ENCODE assay signal across 8 cellular contexts in the genomic region with DNA sequence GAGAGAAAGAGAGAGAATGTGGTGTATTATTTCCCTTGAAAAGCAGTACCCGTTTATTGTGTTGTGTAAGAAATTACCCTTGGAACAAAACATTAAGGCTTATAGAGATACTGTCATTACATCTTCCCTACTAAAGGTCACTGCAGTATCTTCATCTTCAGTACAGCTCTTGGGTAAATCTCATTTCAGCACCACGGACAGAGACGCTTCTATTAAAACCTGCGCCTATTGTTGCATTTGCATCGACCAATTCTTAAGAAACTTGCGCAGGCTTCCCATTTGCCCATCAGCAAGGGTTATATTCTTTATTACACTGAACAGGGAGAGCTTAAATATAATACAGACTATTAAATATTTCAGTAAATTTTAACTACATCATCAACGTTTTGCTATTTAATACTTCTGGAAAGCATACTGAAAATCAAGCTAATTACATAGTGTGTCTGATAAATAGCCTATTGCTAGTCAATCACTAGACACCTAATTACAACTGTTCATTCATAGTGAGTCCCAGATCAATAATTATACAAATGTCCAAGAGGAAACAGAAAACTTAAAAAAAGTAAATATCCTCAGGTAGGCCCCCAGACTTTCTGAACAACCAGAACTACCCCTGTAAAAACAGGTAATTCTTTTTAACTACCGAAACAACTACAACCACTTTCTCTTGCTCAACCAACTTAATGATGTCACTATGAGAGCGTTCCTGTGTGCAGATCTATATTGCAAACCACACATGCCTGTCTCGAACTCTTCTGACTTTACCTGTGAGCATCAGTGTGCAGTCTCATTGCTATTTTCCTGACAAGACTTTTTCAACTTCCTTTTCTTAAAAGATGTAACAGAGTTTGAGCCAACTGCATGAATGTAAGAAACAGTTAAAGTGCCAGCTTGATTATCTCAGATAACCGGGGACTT.
A peak's percentile ranks its signal among the peaks of the same experiment; 100 is the strongest.
DNase-seq lines count a peak whose midpoint lies in the region; ATAC-seq, FAIRE-seq and TF ChIP-seq lines count a peak whose summit lies in the region.

No MANE protein-coding gene starts in this region.

- RAD21 ChIA-PET in GM12878 (lab: Charles Lee; ENCODE audit: unreplicated experiment), result no interaction called here

- H3K4me1 ChIP-seq in ES-I3 (ENCODE audit: insufficient read depth, low read length) (no peaks in the 10 kb centered on the region), GM12878 (ENCODE audit: control insufficient read depth, insufficient read depth, low read length) (no peaks in the 10 kb centered on the region)

- no peak overlapping the region for H3K27ac ChIP-seq in GM12878 (ENCODE audit: control insufficient read depth, insufficient read depth)

- in situ Hi-C loops in GM12878 (cut with MboI), result no loop called here

- H3K27me3 ChIP-seq in GM12878 (replicated peaks in 1 of 2; ENCODE audit: control insufficient read depth in 2 of 2, insufficient read depth in 2 of 2, low read length in 1 of 2), result peaks cover 1 to 2% of the 10 kb centered on the region in 2 experiments; a peak in 1 of 4 replicates

- no peaks in the 10 kb centered on the region for H3K79me2 ChIP-seq in GM12878 (ENCODE audit: control insufficient read depth, insufficient read depth, low read length)

- no peak for TF ChIP-seq CTCF in GM12878 (IDR thresholded peaks at IDR 0.05 in 2 of 3, conservative IDR thresholded peaks at IDR 0.05 in 1 of 3; ENCODE audit: control insufficient read depth in 2 of 3, extremely low read depth in 1 of 3, insufficient read depth in 1 of 3, low read depth in 3 of 3, low read length in 3 of 3)

- no peak for TF ChIP-seq RAD21 in GM12878 (IDR thresholded peaks at IDR 0.05; ENCODE audit: insufficient read depth, low read depth, low read length)

- H3K4me3 ChIP-seq in GM12878, result no peak overlapping the region

- BruUV-seq in GM12878 (replicated peaks; lab: Mats Ljungman, UMichigan), result no TSS peak

- CTCF ChIA-PET in GM12878 (lab: Yijun Ruan, JAX), result no interaction called here

- H3K9ac ChIP-seq in ES-I3 (ENCODE audit: low read depth, low read length), result 0 out of 2 replicates have a peak overlapping the region, but pooled peaks have one; percentile 83
- no peak overlapping the region for H3K9ac ChIP-seq in GM12878 (ENCODE audit: control insufficient read depth, insufficient read depth, low read length)

- no peak overlapping the region for H3K4me2 ChIP-seq in GM12878 (ENCODE audit: control insufficient read depth, insufficient read depth)

- DNase-seq in NCI-H1048 (lab: John Stamatoyannopoulos, UW) (peak; percentile 7), GM12878 (ENCODE audit: low read depth, low spot score) (no peak), medulla oblongata (ENCODE audit: extremely low spot score) (peak; percentile 59), NCI-H2227 (lab: John Stamatoyannopoulos, UW; ENCODE audit: unreplicated experiment) (no peak)
- no peak for DNase-seq in stimulated activated CD4-positive, alpha-beta T cell treated with anti-CD3 and anti-CD28 coated beads, Interleukin-12 subunit alpha, Interleukin-12 subunit beta, amount 100 ng/mL, for 4 hours

- no peak for TF ChIP-seq POLR2A in GM12878 (IDR thresholded peaks at IDR 0.05; ENCODE audit: low read depth, low read length)

- intact Hi-C loops in GM12878 (cut with micrococcal nuclease; ENCODE audit: unreplicated experiment), result no loop called here

- FAIRE-seq in GM12878 (lab: Jason Lieb, UNC), result no peak

- H2AFZ ChIP-seq in GM12878 (ENCODE audit: control insufficient read depth, low read depth, low read length), result no peak overlapping the region

- no peak for TF ChIP-seq EP300 in GM12878 (IDR thresholded peaks at IDR 0.05; ENCODE audit: borderline replicate concordance in 1 of 2, control insufficient read depth in 1 of 2, low read depth in 2 of 2, low read length in 2 of 2)

- H3K36me3 ChIP-seq in ES-I3 (ENCODE audit: insufficient read depth, low read length), result no peaks in the 10 kb centered on the region
- no peaks in the 10 kb centered on the region for H3K36me3 ChIP-seq in GM12878 (ENCODE audit: control insufficient read depth in 2 of 2, insufficient read depth in 2 of 2, low read length in 1 of 2)

- no peaks in the 10 kb centered on the region for H4K20me1 ChIP-seq in GM12878 (ENCODE audit: control insufficient read depth, insufficient read depth)

- SMC1A ChIA-PET in GM12878 (lab: Charles Lee; ENCODE audit: uncharacterized antibody, unreplicated experiment), result no interaction called here

- H3K9me3 ChIP-seq in ES-I3 (ENCODE audit: control insufficient read depth, insufficient read depth, low read length) (no peaks in the 10 kb centered on the region), GM12878 (replicated peaks; ENCODE audit: control insufficient read depth, insufficient read depth, low read length) (no peaks in the 10 kb centered on the region)

- ATAC-seq in GM12878, result no peak; the same call in 2 of the 3 replicates
- no peak for ATAC-seq in HG02763 (IDR thresholded peaks at IDR 0.05; ENCODE audit: unreplicated experiment)
- ATAC-seq in GM19452 (IDR thresholded peaks at IDR 0.05; ENCODE audit: unreplicated experiment), result no peak

- POLR2A ChIA-PET in GM12878 (lab: Charles Lee), result no interaction called here

- 35% methylated on average over 11 of the region's 11 CpGs for WGBS in GM12878 (ENCODE audit: insufficient coverage, insufficient replicate concordance, low lambda C conversion rate, missing lambda C conversion rate)

TF ChIP-seq in GM12878, 131 proteins besides CTCF, POLR2A, EP300 and RAD21:
- TF ChIP-seq JUNB (IDR thresholded peaks at IDR 0.05), result no peak
- no peak for TF ChIP-seq CREM (IDR thresholded peaks at IDR 0.05; ENCODE audit: low read depth)
- no peak for TF ChIP-seq ZNF207 (IDR thresholded peaks at IDR 0.05; ENCODE audit: borderline replicate concordance)
- TF ChIP-seq, protein P1, sequence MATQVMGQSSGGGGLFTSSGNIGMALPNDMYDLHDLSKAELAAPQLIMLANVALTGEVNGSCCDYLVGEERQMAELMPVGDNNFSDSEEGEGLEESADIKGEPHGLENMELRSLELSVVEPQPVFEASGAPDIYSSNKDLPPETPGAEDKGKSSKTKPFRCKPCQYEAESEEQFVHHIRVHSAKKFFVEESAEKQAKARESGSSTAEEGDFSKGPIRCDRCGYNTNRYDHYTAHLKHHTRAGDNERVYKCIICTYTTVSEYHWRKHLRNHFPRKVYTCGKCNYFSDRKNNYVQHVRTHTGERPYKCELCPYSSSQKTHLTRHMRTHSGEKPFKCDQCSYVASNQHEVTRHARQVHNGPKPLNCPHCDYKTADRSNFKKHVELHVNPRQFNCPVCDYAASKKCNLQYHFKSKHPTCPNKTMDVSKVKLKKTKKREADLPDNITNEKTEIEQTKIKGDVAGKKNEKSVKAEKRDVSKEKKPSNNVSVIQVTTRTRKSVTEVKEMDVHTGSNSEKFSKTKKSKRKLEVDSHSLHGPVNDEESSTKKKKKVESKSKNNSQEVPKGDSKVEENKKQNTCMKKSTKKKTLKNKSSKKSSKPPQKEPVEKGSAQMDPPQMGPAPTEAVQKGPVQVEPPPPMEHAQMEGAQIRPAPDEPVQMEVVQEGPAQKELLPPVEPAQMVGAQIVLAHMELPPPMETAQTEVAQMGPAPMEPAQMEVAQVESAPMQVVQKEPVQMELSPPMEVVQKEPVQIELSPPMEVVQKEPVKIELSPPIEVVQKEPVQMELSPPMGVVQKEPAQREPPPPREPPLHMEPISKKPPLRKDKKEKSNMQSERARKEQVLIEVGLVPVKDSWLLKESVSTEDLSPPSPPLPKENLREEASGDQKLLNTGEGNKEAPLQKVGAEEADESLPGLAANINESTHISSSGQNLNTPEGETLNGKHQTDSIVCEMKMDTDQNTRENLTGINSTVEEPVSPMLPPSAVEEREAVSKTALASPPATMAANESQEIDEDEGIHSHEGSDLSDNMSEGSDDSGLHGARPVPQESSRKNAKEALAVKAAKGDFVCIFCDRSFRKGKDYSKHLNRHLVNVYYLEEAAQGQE (IDR thresholded peaks at IDR 0.05; ENCODE audit: low read depth, low read length), result peak; percentile 90
- TF ChIP-seq, protein P2, sequence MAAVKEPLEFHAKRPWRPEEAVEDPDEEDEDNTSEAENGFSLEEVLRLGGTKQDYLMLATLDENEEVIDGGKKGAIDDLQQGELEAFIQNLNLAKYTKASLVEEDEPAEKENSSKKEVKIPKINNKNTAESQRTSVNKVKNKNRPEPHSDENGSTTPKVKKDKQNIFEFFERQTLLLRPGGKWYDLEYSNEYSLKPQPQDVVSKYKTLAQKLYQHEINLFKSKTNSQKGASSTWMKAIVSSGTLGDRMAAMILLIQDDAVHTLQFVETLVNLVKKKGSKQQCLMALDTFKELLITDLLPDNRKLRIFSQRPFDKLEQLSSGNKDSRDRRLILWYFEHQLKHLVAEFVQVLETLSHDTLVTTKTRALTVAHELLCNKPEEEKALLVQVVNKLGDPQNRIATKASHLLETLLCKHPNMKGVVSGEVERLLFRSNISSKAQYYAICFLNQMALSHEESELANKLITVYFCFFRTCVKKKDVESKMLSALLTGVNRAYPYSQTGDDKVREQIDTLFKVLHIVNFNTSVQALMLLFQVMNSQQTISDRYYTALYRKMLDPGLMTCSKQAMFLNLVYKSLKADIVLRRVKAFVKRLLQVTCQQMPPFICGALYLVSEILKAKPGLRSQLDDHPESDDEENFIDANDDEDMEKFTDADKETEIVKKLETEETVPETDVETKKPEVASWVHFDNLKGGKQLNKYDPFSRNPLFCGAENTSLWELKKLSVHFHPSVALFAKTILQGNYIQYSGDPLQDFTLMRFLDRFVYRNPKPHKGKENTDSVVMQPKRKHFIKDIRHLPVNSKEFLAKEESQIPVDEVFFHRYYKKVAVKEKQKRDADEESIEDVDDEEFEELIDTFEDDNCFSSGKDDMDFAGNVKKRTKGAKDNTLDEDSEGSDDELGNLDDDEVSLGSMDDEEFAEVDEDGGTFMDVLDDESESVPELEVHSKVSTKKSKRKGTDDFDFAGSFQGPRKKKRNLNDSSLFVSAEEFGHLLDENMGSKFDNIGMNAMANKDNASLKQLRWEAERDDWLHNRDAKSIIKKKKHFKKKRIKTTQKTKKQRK (IDR thresholded peaks at IDR 0.05; ENCODE audit: low read depth, low read length), result no peak
- no peak for TF ChIP-seq STAT3 (IDR thresholded peaks at IDR 0.05; ENCODE audit: low read depth, low read length)
- TF ChIP-seq SREBF2 (IDR thresholded peaks at IDR 0.05; ENCODE audit: low read length), result no peak
- TF ChIP-seq, protein P3, sequence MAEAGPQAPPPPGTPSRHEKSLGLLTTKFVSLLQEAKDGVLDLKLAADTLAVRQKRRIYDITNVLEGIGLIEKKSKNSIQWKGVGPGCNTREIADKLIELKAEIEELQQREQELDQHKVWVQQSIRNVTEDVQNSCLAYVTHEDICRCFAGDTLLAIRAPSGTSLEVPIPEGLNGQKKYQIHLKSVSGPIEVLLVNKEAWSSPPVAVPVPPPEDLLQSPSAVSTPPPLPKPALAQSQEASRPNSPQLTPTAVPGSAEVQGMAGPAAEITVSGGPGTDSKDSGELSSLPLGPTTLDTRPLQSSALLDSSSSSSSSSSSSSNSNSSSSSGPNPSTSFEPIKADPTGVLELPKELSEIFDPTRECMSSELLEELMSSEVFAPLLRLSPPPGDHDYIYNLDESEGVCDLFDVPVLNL (IDR thresholded peaks at IDR 0.05; ENCODE audit: low read depth, low read length), result no peak

Comparison
In these comparisons a context has a peak if more than half of its experiments do, and no peak if none do; other contexts are left out.
1. DNase-seq: peak in NCI-H1048 (single experiment) and medulla oblongata (single experiment); none in GM12878 (single experiment), NCI-H2227 (single experiment) and stimulated activated CD4-positive, alpha-beta T cell treated with anti-CD3 and anti-CD28 coated beads, Interleukin-12 subunit alpha, Interleukin-12 subunit beta, amount 100 ng/mL, for 4 hours (single experiment).